9 cellular contexts compared by ENCODE assay signal in genomic region chr1:108897865-108898720, GRCh38. TPM values are rescaled to one million over a fixed set of nuclear protein-coding genes. Genes with fewer than 3 reads are reported as not detected.
DNase-seq lines count a peak whose midpoint lies in the region; ATAC-seq and TF ChIP-seq lines count a peak whose summit lies in the region.
"Had no signal": no experiment of that assay in that cellular context is flagged by ENCODE, and none has a peak within 500 bp of the region (broad histone marks: within the 10 kb centered on the region; RNA-seq: fewer than 3 reads in every experiment).

No MANE protein-coding gene starts in this region.

- no peak for TF ChIP-seq POLR2A in uterus (IDR thresholded peaks at IDR 0.05)

- no peak overlapping the region for H3K4me3 ChIP-seq in LNCaP clone FGC (ENCODE audit: low read depth, low read length)
- no peak overlapping the region for H3K4me3 ChIP-seq in coronary artery
- H3K4me3 ChIP-seq in lung = no peak overlapping the region
- H3K4me3 ChIP-seq in uterus = no peak overlapping the region

- DNase-seq in LNCaP clone FGC (ENCODE audit: low read depth) = peak; percentile 27
- peak; percentile 46 for DNase-seq in RWPE1 (ENCODE audit: low spot score)
- no peak for DNase-seq in coronary artery (ENCODE audit: low spot score)
- DNase-seq in lung (ENCODE audit: low spot score) = no peak
- peak in 1 of 2 donors; percentile 42 for DNase-seq in uterus

- intact Hi-C loops in uterus (cut with DNase I; ENCODE audit: low total_unique reads) = loop anchor here (5.0 kb wide), 1 partner anchor 76 kb away; no protein-coding TSS in a partner anchor

- WGBS in lung, 2 donors = 68 to 69% methylated on average over 8 of the region's 8 CpGs

- CTCF ChIA-PET in RWPE1 (lab: Yijun Ruan, JAX) = interaction anchor here (0.6 to 1.9 kb wide), 10 partner anchors 9 to 207 kb away, joined by 3 to 36 read pairs (median 4); no protein-coding TSS in a partner anchor

- peak; percentile 85 for TF ChIP-seq CTCF in C4-2B (conservative IDR thresholded peaks at IDR 0.05)
- peak; percentile 78 for TF ChIP-seq CTCF in LNCaP clone FGC (IDR thresholded peaks at IDR 0.05; ENCODE audit: control insufficient read depth, extremely low read depth, insufficient read depth)
- TF ChIP-seq CTCF in RWPE1 (conservative IDR thresholded peaks at IDR 0.05; ENCODE audit: low read depth) = peak; percentile 73
- TF ChIP-seq CTCF in coronary artery (IDR thresholded peaks at IDR 0.05) = peak; percentile 60
- TF ChIP-seq CTCF in lung (IDR thresholded peaks at IDR 0.05; ENCODE audit: control extremely low read depth, extremely low read depth) = peak; percentile 73
- peak; percentile 74 to 89 (median 80) for TF ChIP-seq CTCF in uterus (IDR thresholded peaks at IDR 0.05)

- no peaks in the 10 kb centered on the region for H3K4me1 ChIP-seq in lung (ENCODE audit: control insufficient read depth in 2 of 2, insufficient read depth in 2 of 2, low read length in 2 of 2)
- H3K4me1 ChIP-seq in uterus = no peaks in the 10 kb centered on the region

- H3K27ac ChIP-seq in C4-2B = no peak overlapping the region
- H3K27ac ChIP-seq in RWPE1 = no peak overlapping the region
- no peak overlapping the region for H3K27ac ChIP-seq in coronary artery
- no peak overlapping the region for H3K27ac ChIP-seq in lung (ENCODE audit: low read depth in 1 of 2, low read length in 1 of 2)
- no peak overlapping the region for H3K27ac ChIP-seq in uterus

- ATAC-seq in GM18498 (IDR thresholded peaks at IDR 0.05; ENCODE audit: unreplicated experiment) = peak; percentile 65
- no peak for ATAC-seq in lung (ENCODE audit: insufficient read depth, low FRiP score)
- ATAC-seq in HG03139 (IDR thresholded peaks at IDR 0.05; ENCODE audit: unreplicated experiment) = no peak

- H3K27me3 ChIP-seq in lung (ENCODE audit: control insufficient read depth, insufficient read depth) = no peaks in the 10 kb centered on the region
- no peaks in the 10 kb centered on the region for H3K27me3 ChIP-seq in uterus

- POLR2A ChIA-PET in RWPE1 (lab: Yijun Ruan, JAX; ENCODE audit: low non-redundant PET) = no interaction called here

- no peaks in the 10 kb centered on the region for H3K9me3 ChIP-seq in lung (ENCODE audit: control insufficient read depth in 2 of 2, insufficient read depth in 1 of 2, low read length in 1 of 2)
- H3K9me3 ChIP-seq in uterus = no peaks in the 10 kb centered on the region

- H3K36me3 ChIP-seq in lung (ENCODE audit: control insufficient read depth in 2 of 2, insufficient read depth in 2 of 2, low read length in 2 of 2) (peaks cover 0 to 1% of the 10 kb centered on the region in 2 donors), uterus (no peaks in the 10 kb centered on the region)

RNA-seq across cellular contexts. Expression of gene GPSM2, which starts 21.3 kb away (rescaled TPM):
- total RNA-seq in lung (10 to 100 TPM; 24.4 to 26.5 TPM), uterus (10 to 100 TPM in 3 of 4 donors, 1 to 10 TPM in 1; 8.5 to 61.3 (median 16.8) TPM)
- polyA plus RNA-seq in lung = 1 to 10 TPM; 5.9 to 6.5 TPM

RNA-seq across cellular contexts. Expression of gene AKNAD1, which starts 41.2 kb away (rescaled TPM):
- under 1 TPM in 1 of 2 donors, not detected in 1; 0.31 TPM for total RNA-seq in lung
- polyA plus RNA-seq in lung = under 1 TPM; 0.02 to 0.22 TPM
- 10 to 100 TPM in 1 of 4 donors, under 1 TPM in 2, not detected in 1; 0.29 to 23.3 (median 0.98) TPM for total RNA-seq in uterus
- total RNA-seq: T-helper 1 cell treated with Interleukin-12 subunit alpha and Interleukin-12 subunit beta and Interleukin-4 antibody, amounts not matched to agents 30 ng/mL and 1 ng/mL, for 36 hours had no signal

Comparison
In these comparisons a context has a peak if more than half of its experiments do, and no peak if none do; other contexts are left out.
1. DNase-seq: peak in LNCaP clone FGC (single experiment) and RWPE1 (single experiment); none in coronary artery (single experiment) and lung (single experiment).
2. Peak in every context shown above with its lines, with median percentiles within 50 percentile points of each other: CTCF ChIP-seq.